Comparison of ENCODE assay signal across 29 cellular contexts in the genomic region with DNA sequence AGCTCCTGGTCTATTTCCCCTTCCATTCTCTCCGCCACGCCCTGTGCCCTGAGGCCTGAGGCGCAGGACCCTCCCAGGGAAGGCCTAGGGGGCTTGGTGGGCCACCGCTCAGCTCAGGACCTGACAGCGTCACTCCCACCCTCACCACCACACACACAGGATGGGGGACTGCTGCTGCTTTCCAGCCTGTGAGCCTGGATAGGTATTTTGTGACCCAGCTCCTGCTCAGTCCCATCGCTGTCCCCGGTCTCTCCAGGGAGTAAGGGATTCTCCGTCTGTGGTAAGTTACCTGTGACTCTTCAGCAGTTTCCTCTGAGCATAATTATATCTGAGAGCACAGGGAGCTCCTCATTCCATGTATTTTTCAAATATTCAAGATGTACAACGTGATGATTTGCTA. TPM values are rescaled to one million over a fixed set of nuclear protein-coding genes. Genes with fewer than 3 reads are reported as not detected.
"Had no signal": no experiment of that assay in that cellular context is flagged by ENCODE, and none has a peak within 500 bp of the region (broad histone marks: within the 10 kb centered on the region; RNA-seq: fewer than 3 reads in every experiment).

No MANE protein-coding gene starts in this region.

- H3K4me1 ChIP-seq: left lung, lower lobe of right lung, pancreas, prostate gland, tibial nerve, upper lobe of left lung, vagina had no signal

- H3K27me3 ChIP-seq: left lung, neural progenitor cell, pancreas, tibial nerve, upper lobe of left lung, vagina had no signal

- H3K36me3 ChIP-seq: left lung, lower lobe of right lung, neural progenitor cell, pancreas, prostate gland, upper lobe of left lung, vagina had no signal

- H3K9ac ChIP-seq: neural progenitor cell had no signal

- FAIRE-seq: islet of Langerhans, kidney, pancreas had no signal

- ATAC-seq: left colon; left lung; natural killer cell; pancreas; right cardiac atrium; stimulated activated memory B cell treated with anti-CD40 and anti-IgM and Interleukin-4, amounts not matched to agents 10 μg/mL and 1 μg/mL and 100 μg/mL, for 72 hours; stimulated activated naive CD8-positive, alpha-beta T cell treated with anti-CD3 and anti-CD28 coated beads, Interleukin-15, amount 100 ng/mL, for 72 hours had no signal

- H3K4me2 ChIP-seq: neural progenitor cell, smooth muscle cell had no signal

- H3K27ac ChIP-seq: left lung, lower lobe of right lung, neural progenitor cell, pancreas, prostate gland, tibial nerve, upper lobe of left lung, vagina had no signal

- H3K9me3 ChIP-seq: left lung, lower lobe of right lung, pancreas, prostate gland, upper lobe of left lung, vagina had no signal

- H3K4me3 ChIP-seq: left lung, lower lobe of right lung, neural progenitor cell, pancreas, prostate gland, smooth muscle cell, tibial nerve, upper lobe of left lung, vagina had no signal

- DNase-seq: hypothalamus; immature natural killer cell; kidney; left colon; left lung; lower lobe of right lung; mammary epithelial cell; mesenchymal stem cell; naive B cell; natural killer cell; nephron progenitor cell; pancreas; retina; right cardiac atrium; stimulated activated CD4-positive, alpha-beta T cell treated with anti-CD3 and anti-CD28 coated beads, Interleukin-1b, Interleukin-23, amount 100 ng/mL, for 48 hours; stimulated activated CD4-positive, alpha-beta T cell treated with anti-CD3 and anti-CD28 coated beads, Interleukin-2, amount 100 ng/mL, for 48 hours; stimulated activated CD4-positive, alpha-beta T cell treated with anti-CD3 and anti-CD28 coated beads, Interleukin-4, amount 100 ng/mL, for 4 hours; stimulated activated CD8-positive, alpha-beta memory T cell treated with anti-CD3 and anti-CD28 coated beads, Interleukin-4, amount 100 ng/mL, for 48 hours; stimulated activated naive CD4-positive, alpha-beta T cell treated with Interleukin-2 at 50 U/mL for 16 hours; stimulated activated naive CD8-positive, alpha-beta T cell treated with anti-CD3 and anti-CD28 coated beads, Interleukin-15, amount 100 ng/mL, for 72 hours; substantia nigra had no signal

RNA-seq across cellular contexts. Expression of a gene that starts 16.3 kb away (rescaled TPM):
- total RNA-seq: left colon, mammary epithelial cell, smooth muscle cell had no signal
- polyA plus RNA-seq: mammary epithelial cell had no signal
